32 cellular contexts compared by ENCODE assay signal in genomic region chr10:132122939-132123445, GRCh38. TPM values are rescaled to one million over a fixed set of nuclear protein-coding genes. Genes with fewer than 3 reads are reported as not detected.
"Had no signal": no experiment of that assay in that cellular context is flagged by ENCODE, and none has a peak within 500 bp of the region (broad histone marks: within the 10 kb centered on the region; RNA-seq: fewer than 3 reads in every experiment).

No MANE protein-coding gene starts in this region.

- H3K27ac ChIP-seq: brain microvascular endothelial cell, esophagus muscularis mucosa, foreskin keratinocyte, gastrocnemius medialis had no signal

- DNase-seq: activated CD4-positive, alpha-beta memory T cell treated with anti-CD3 and anti-CD28 coated beads for 36 hours; activated CD4-positive, alpha-beta T cell treated with anti-CD3 and anti-CD28 coated beads for 36 hours; activated CD4-positive, alpha-beta T cell treated with anti-CD3 and anti-CD28 coated beads, Interleukin-2, amount 10 ng/mL, durations not matched to agents 24 days and 14 days; activated CD4-positive, CD25-positive, alpha-beta regulatory T cell; activated CD4-positive, CD25-positive, alpha-beta regulatory T cell treated with anti-CD3 and anti-CD28 coated beads, Interleukin-2, amount 50 U/mL, for 72 hours; activated CD8-positive, alpha-beta memory T cell treated with anti-CD3 and anti-CD28 coated beads, Interleukin-2, amount 50 U/mL, for 48 hours; activated CD8-positive, alpha-beta T cell treated with anti-CD3 and anti-CD28 coated beads, Interleukin-2, amount 10 ng/mL, durations not matched to agents 7 days and 5 days; activated gamma-delta T cell; activated naive CD4-positive, alpha-beta T cell; activated naive CD4-positive, alpha-beta T cell treated with anti-CD3 and anti-CD28 coated beads, Interleukin-2, amount 10 ng/mL, durations not matched to agents 7 days and 5 days; activated naive CD8-positive, alpha-beta T cell treated with anti-CD3 and anti-CD28 coated beads, Interleukin-2, amount 10 ng/mL, durations not matched to agents 7 days and 5 days; activated T-cell treated with anti-CD3 and anti-CD28 coated beads for 4 hours; activated T-cell treated with anti-CD3 and anti-CD28 coated beads, Interleukin-2, amount 50 U/mL, for 24 hours; activated T-cell treated with anti-CD3 and anti-CD28 coated beads, Interleukin-2, amount 50 U/mL, for 72 hours; brain microvascular endothelial cell; caudate nucleus; cortex of kidney; dermis blood vessel endothelial cell; effector CD4-positive, alpha-beta T cell; effector memory CD8-positive, alpha-beta T cell; erythroblast; foreskin keratinocyte; gastrocnemius medialis; glutamatergic neuron; T-helper 1 cell; T-helper 17 cell; T1000 had no signal

- ATAC-seq: activated CD4-positive, alpha-beta T cell treated with anti-CD3 and anti-CD28 coated beads for 36 hours; activated CD8-positive, alpha-beta T cell treated with anti-CD3 and anti-CD28 coated beads, Interleukin-2, amount 10 ng/mL, durations not matched to agents 7 days and 5 days; activated naive CD4-positive, alpha-beta T cell treated with anti-CD3 and anti-CD28 coated beads, Interleukin-2, amount 50 U/mL, for 72 hours; activated T-cell treated with anti-CD3 and anti-CD28 coated beads, Interleukin-2, amount 50 U/mL, for 72 hours; effector memory CD8-positive, alpha-beta T cell; foreskin keratinocyte; gastrocnemius medialis; T-helper 17 cell had no signal

- FAIRE-seq: astrocyte, bronchial epithelial cell, colon had no signal

- H3K27me3 ChIP-seq: brain microvascular endothelial cell, esophagus muscularis mucosa, foreskin keratinocyte, gastrocnemius medialis had no signal

- H3K36me3 ChIP-seq: brain microvascular endothelial cell, gastrocnemius medialis had no signal

- H3K9me3 ChIP-seq: esophagus muscularis mucosa, gastrocnemius medialis had no signal

- H3K4me1 ChIP-seq: esophagus muscularis mucosa, foreskin keratinocyte, gastrocnemius medialis had no signal

- H3K4me3 ChIP-seq: esophagus muscularis mucosa, gastrocnemius medialis had no signal

RNA-seq across cellular contexts. Expression of gene JAKMIP3, which starts 57.2 kb away (rescaled TPM):
- total RNA-seq: bronchial epithelial cell, dermis blood vessel endothelial cell had no signal
